8 cellular contexts compared by ENCODE assay signal in genomic region chr17:44110823-44111633, GRCh38. TPM values are rescaled to one million over a fixed set of nuclear protein-coding genes. Genes with fewer than 3 reads are reported as not detected.
A peak's percentile ranks its signal among the peaks of the same experiment; 100 is the strongest.
DNase-seq lines count a peak whose midpoint lies in the region; ATAC-seq lines count a peak whose summit lies in the region.

No MANE protein-coding gene starts in this region.

- DNase-seq in GF-D8 (lab: John Stamatoyannopoulos, UW) = peak; percentile 89
- peak; percentile 91 for DNase-seq in NCI-H510A treated with DMSO at 0.1 percent for 48 hours (lab: John Stamatoyannopoulos, UW)
- DNase-seq in activated CD4-positive, alpha-beta memory T cell treated with anti-CD3 and anti-CD28 coated beads, Interleukin-2, amount 10 ng/mL, durations not matched to agents 7 days and 5 days = peak; percentile 43
- peak; percentile 21 to 33 (median 23) for DNase-seq in effector memory CD8-positive, alpha-beta T cell
- peak; percentile 94 for DNase-seq in mesendoderm
- peak; percentile 30 for DNase-seq in stimulated activated CD8-positive, alpha-beta memory T cell treated with anti-CD3 and anti-CD28 coated beads, Interleukin-12 subunit alpha, Interleukin-12 subunit beta, amount 100 ng/mL, for 4 hours (ENCODE audit: low read depth)
- no peak for DNase-seq in NK-92 (lab: John Stamatoyannopoulos, UW; ENCODE audit: unreplicated experiment)

- no peaks in the 10 kb centered on the region for H3K36me3 ChIP-seq in mesendoderm (ENCODE audit: control insufficient read depth, insufficient read depth, low read length)

- no peak overlapping the region for H3K4me3 ChIP-seq in mesendoderm (ENCODE audit: low read length)

- CTCF ChIA-PET in activated CD4-positive, alpha-beta memory T cell treated with anti-CD3 and anti-CD28 coated beads, Interleukin-2, amount 10 ng/mL, durations not matched to agents 7 days and 5 days (lab: Charles Lee) = interaction anchor here (0.6 kb wide), 2 partner anchors 41 to 252 kb away, joined by 3 to 4 read pairs; no protein-coding TSS in a partner anchor

- H3K27ac Mint-ChIP-seq in activated CD4-positive, alpha-beta memory T cell treated with anti-CD3 and anti-CD28 coated beads, Interleukin-2, amount 10 ng/mL, durations not matched to agents 7 days and 5 days = no peak overlapping the region
- H3K27ac Mint-ChIP-seq in effector memory CD8-positive, alpha-beta T cell = peak overlapping the region; percentile 60 to 74

- POLR2A ChIA-PET in activated CD4-positive, alpha-beta memory T cell treated with anti-CD3 and anti-CD28 coated beads, Interleukin-2, amount 10 ng/mL, durations not matched to agents 7 days and 5 days (lab: Charles Lee) = interaction anchor here (2.8 kb wide), 1 partner anchor 12 kb away, joined by 12 read pairs; the partner anchor contains the start of gene HDAC5

- WGBS in mesendoderm (ENCODE audit: extremely low coverage, insufficient coverage, low lambda C conversion rate) = no CpG with 5 or more reads among the region's 28 CpGs

- H3K18ac ChIP-seq in mesendoderm (ENCODE audit: low read length) = no peak overlapping the region

- H3K23ac ChIP-seq in mesendoderm (ENCODE audit: low read length) = no peak overlapping the region

- H3K4ac ChIP-seq in mesendoderm (ENCODE audit: low read depth, low read length) = no peak overlapping the region

- no peaks in the 10 kb centered on the region for H3K27me3 Mint-ChIP-seq in activated CD4-positive, alpha-beta memory T cell treated with anti-CD3 and anti-CD28 coated beads, Interleukin-2, amount 10 ng/mL, durations not matched to agents 7 days and 5 days
- H3K27me3 Mint-ChIP-seq in effector memory CD8-positive, alpha-beta T cell = no peaks in the 10 kb centered on the region

- H3K27me3 ChIP-seq in mesendoderm (ENCODE audit: insufficient read depth, low read length, poor library complexity) = no peaks in the 10 kb centered on the region

- H3K9ac ChIP-seq in mesendoderm (ENCODE audit: low read length) = peak overlapping the region; percentile 62

- H2BK5ac ChIP-seq in mesendoderm (ENCODE audit: low read length) = peak overlapping the region; percentile 29

- peak; percentile 64 for ATAC-seq in HG03196 (IDR thresholded peaks at IDR 0.05; ENCODE audit: unreplicated experiment)
- ATAC-seq in effector memory CD8-positive, alpha-beta T cell (replicated peaks) = peak; percentile 64

- peaks cover 7% of the 10 kb centered on the region for H3K4me1 ChIP-seq in mesendoderm (ENCODE audit: control insufficient read depth, low read depth, low read length)

- peaks cover 5% of the 10 kb centered on the region for H3K4me1 Mint-ChIP-seq in activated CD4-positive, alpha-beta memory T cell treated with anti-CD3 and anti-CD28 coated beads, Interleukin-2, amount 10 ng/mL, durations not matched to agents 7 days and 5 days
- peaks cover 24 to 36% of the 10 kb centered on the region in 2 donors for H3K4me1 Mint-ChIP-seq in effector memory CD8-positive, alpha-beta T cell (ENCODE audit: low read depth in 2 of 2)

- no peak overlapping the region for H4K5ac ChIP-seq in mesendoderm (ENCODE audit: low read length)

- H3K4me3 Mint-ChIP-seq in activated CD4-positive, alpha-beta memory T cell treated with anti-CD3 and anti-CD28 coated beads, Interleukin-2, amount 10 ng/mL, durations not matched to agents 7 days and 5 days = no peak overlapping the region
- peak overlapping the region; percentile 44 to 51 for H3K4me3 Mint-ChIP-seq in effector memory CD8-positive, alpha-beta T cell

- no peak overlapping the region for H2AK5ac ChIP-seq in mesendoderm (ENCODE audit: low read length)

- H2BK15ac ChIP-seq in mesendoderm (replicated peaks; ENCODE audit: low read depth) = no peak overlapping the region

- H3K56ac ChIP-seq in mesendoderm (ENCODE audit: low read length) = peak overlapping the region; percentile 86

- H3K9me3 Mint-ChIP-seq in activated CD4-positive, alpha-beta memory T cell treated with anti-CD3 and anti-CD28 coated beads, Interleukin-2, amount 10 ng/mL, durations not matched to agents 7 days and 5 days = no peaks in the 10 kb centered on the region
- no peaks in the 10 kb centered on the region for H3K9me3 Mint-ChIP-seq in effector memory CD8-positive, alpha-beta T cell

- H3K79me1 ChIP-seq in mesendoderm (ENCODE audit: low read length) = peaks cover 30% of the 10 kb centered on the region

- no peak overlapping the region for H4K8ac ChIP-seq in mesendoderm (ENCODE audit: low read depth, low read length)

- H3K79me2 ChIP-seq in mesendoderm (ENCODE audit: control insufficient read depth, insufficient read depth, low read length) = peaks cover 6% of the 10 kb centered on the region

- no peak overlapping the region for H2BK120ac ChIP-seq in mesendoderm (ENCODE audit: low read depth, low read length)

- H3K36me3 Mint-ChIP-seq in activated CD4-positive, alpha-beta memory T cell treated with anti-CD3 and anti-CD28 coated beads, Interleukin-2, amount 10 ng/mL, durations not matched to agents 7 days and 5 days (ENCODE audit: low read depth) = peaks cover 3% of the 10 kb centered on the region
- H3K36me3 Mint-ChIP-seq in effector memory CD8-positive, alpha-beta T cell (ENCODE audit: insufficient read depth) = peaks cover 31% of the 10 kb centered on the region

- H3K27ac ChIP-seq in mesendoderm (ENCODE audit: low read depth, low read length) = peak overlapping the region; percentile 58

- peak overlapping the region; percentile 39 for H3K4me2 ChIP-seq in mesendoderm (ENCODE audit: low read length)

RNA-seq across cellular contexts. Expression of gene HDAC5, which starts 12.4 kb away (rescaled TPM):
- 10 to 100 TPM; 42.2 to 42.7 TPM for total RNA-seq in activated CD4-positive, alpha-beta memory T cell treated with anti-CD3 and anti-CD28 coated beads, Interleukin-2, amount 10 ng/mL, durations not matched to agents 7 days and 5 days
- 21.7 TPM for polyA plus RNA-seq in mesendoderm (2013, experiment 1 of 2)
- polyA plus RNA-seq in mesendoderm (2013, experiment 2 of 2) = 20.8 TPM

RNA-seq across cellular contexts. Expression of gene HROB, which starts 30.7 kb away (rescaled TPM):
- total RNA-seq in activated CD4-positive, alpha-beta memory T cell treated with anti-CD3 and anti-CD28 coated beads, Interleukin-2, amount 10 ng/mL, durations not matched to agents 7 days and 5 days = 10 to 100 TPM; 13.4 to 13.5 TPM
- 10.7 TPM for polyA plus RNA-seq in mesendoderm (2013, experiment 1 of 2)
- polyA plus RNA-seq in mesendoderm (2013, experiment 2 of 2) = 10.4 TPM

RNA-seq across cellular contexts. Expression of gene G6PC3, which starts 40.5 kb away (rescaled TPM):
- 10 to 100 TPM; 19.3 to 19.9 TPM for total RNA-seq in activated CD4-positive, alpha-beta memory T cell treated with anti-CD3 and anti-CD28 coated beads, Interleukin-2, amount 10 ng/mL, durations not matched to agents 7 days and 5 days
- 181 TPM for polyA plus RNA-seq in mesendoderm (2013, experiment 1 of 2)
- 184 TPM for polyA plus RNA-seq in mesendoderm (2013, experiment 2 of 2)

RNA-seq across cellular contexts. Expression of gene LSM12, which starts 44.6 kb away (rescaled TPM):
- 10 to 100 TPM; 61.1 to 62.8 TPM for total RNA-seq in activated CD4-positive, alpha-beta memory T cell treated with anti-CD3 and anti-CD28 coated beads, Interleukin-2, amount 10 ng/mL, durations not matched to agents 7 days and 5 days
- 147 TPM for polyA plus RNA-seq in mesendoderm (2013, experiment 1 of 2)
- polyA plus RNA-seq in mesendoderm (2013, experiment 2 of 2) = 143 TPM

RNA-seq across cellular contexts. Expression of gene ASB16, which starts 59.5 kb away (rescaled TPM):
- total RNA-seq in activated CD4-positive, alpha-beta memory T cell treated with anti-CD3 and anti-CD28 coated beads, Interleukin-2, amount 10 ng/mL, durations not matched to agents 7 days and 5 days = under 1 TPM in 1 of 2 experiments, not detected in 1; 0.38 TPM
- not detected for polyA plus RNA-seq in mesendoderm (2013, experiment 1 of 2)
- not detected for polyA plus RNA-seq in mesendoderm (2013, experiment 2 of 2)
